In the genomic region with DNA sequence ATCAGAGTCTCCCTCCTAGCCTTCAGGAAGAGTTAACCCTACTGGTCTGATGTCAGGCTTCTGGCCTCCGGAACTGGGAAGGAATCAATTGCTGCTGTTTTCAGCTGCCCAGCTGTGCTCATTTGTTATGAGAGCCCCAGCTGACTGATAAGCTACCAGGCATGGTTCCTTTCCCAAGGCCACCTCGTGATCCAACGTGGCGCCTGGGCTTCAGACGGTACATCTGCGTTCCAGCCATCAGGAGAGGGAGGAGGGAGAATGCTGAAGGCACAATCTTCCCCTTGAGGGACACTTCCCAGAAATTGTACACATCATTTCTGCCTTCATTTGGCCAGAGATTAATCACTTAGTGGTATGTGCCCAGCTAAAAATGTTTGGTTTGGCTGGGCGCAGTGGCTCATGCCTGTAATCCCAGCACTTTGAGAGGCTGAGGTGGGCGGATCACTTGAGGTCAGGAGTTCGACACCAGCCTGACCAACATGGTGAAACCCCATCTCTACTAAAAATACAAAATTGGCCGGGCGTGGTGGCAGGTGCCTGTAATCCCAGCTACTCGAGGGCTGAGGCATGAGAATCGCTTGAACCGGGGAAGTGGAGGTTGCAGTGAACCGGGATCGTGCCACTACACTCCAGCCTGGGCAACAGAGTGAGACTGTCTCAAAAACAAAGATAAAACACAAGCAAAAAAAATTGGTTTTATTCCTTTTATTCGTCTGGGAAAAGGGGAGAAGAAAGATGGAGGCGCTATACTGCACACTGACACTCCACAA, we compare ENCODE assay signal across 1 cellular context.
TF ChIP-seq lines count a peak whose summit lies in the region.

No MANE protein-coding gene starts in this region.

TF ChIP-seq in HepG2, 621 proteins besides CTCF, POLR2A, EP300 and RAD21 (continued from another document and continues in another):
- TF ChIP-seq ZNF567 (CRISPR knock-in tag; IDR thresholded peaks at IDR 0.05; ENCODE audit: borderline replicate concordance) (no peak), CREM (IDR thresholded peaks at IDR 0.05) (no peak), CREM (CRISPR knock-in tag; IDR thresholded peaks at IDR 0.05) (no peak), ZSCAN20 (CRISPR knock-in tag; IDR thresholded peaks at IDR 0.05; ENCODE audit: borderline replicate concordance) (no peak), KDM3A (CRISPR knock-in tag; IDR thresholded peaks at IDR 0.05; ENCODE audit: low read depth) (no peak), CENPT (CRISPR knock-in tag; IDR thresholded peaks at IDR 0.05; ENCODE audit: low read depth) (no peak), ZMYM4 (CRISPR knock-in tag; IDR thresholded peaks at IDR 0.05) (peak; percentile 68; the same call in 1 of the 2 replicates), RORA (CRISPR knock-in tag; IDR thresholded peaks at IDR 0.05) (no peak), SUZ12 (IDR thresholded peaks at IDR 0.05; ENCODE audit: low read depth, low read length) (no peak), ZSCAN12 (CRISPR knock-in tag; IDR thresholded peaks at IDR 0.05) (no peak), MED13 (CRISPR knock-in tag; IDR thresholded peaks at IDR 0.05) (no peak), ZNF543 (CRISPR knock-in tag; IDR thresholded peaks at IDR 0.05) (no peak), CEBPG (CRISPR knock-in tag; IDR thresholded peaks at IDR 0.05) (peak; percentile 24; the same call in 1 of the 2 replicates), TBX2 (CRISPR knock-in tag; IDR thresholded peaks at IDR 0.05; ENCODE audit: borderline replicate concordance) (peak; percentile 47; the same call in 1 of the 2 replicates), KAT8 (CRISPR knock-in tag; IDR thresholded peaks at IDR 0.05) (peak; percentile 66; the same call in 1 of the 2 replicates), SALL1 (CRISPR knock-in tag; IDR thresholded peaks at IDR 0.05) (peak; percentile 95), MTF2 (CRISPR knock-in tag; IDR thresholded peaks at IDR 0.05; ENCODE audit: borderline replicate concordance) (no peak), TRIM24 (CRISPR knock-in tag; IDR thresholded peaks at IDR 0.05) (no peak), SMAD1 (CRISPR knock-in tag; IDR thresholded peaks at IDR 0.05; ENCODE audit: borderline replicate concordance, low read depth) (no peak), ZNF446 (CRISPR knock-in tag; IDR thresholded peaks at IDR 0.05) (no peak), ZNF552 (CRISPR knock-in tag; IDR thresholded peaks at IDR 0.05; ENCODE audit: borderline replicate concordance) (no peak), ZKSCAN1 (IDR thresholded peaks at IDR 0.05; ENCODE audit: low read length) (no peak), ZBTB38 (CRISPR knock-in tag; IDR thresholded peaks at IDR 0.05) (peak; percentile 81), ZNF264 (CRISPR knock-in tag; IDR thresholded peaks at IDR 0.05) (peak; percentile 68), NFRKB (IDR thresholded peaks at IDR 0.05) (no peak), HDAC2 (CRISPR knock-in tag; IDR thresholded peaks at IDR 0.05) (peak; percentile 86)
- TF ChIP-seq, protein P1, sequence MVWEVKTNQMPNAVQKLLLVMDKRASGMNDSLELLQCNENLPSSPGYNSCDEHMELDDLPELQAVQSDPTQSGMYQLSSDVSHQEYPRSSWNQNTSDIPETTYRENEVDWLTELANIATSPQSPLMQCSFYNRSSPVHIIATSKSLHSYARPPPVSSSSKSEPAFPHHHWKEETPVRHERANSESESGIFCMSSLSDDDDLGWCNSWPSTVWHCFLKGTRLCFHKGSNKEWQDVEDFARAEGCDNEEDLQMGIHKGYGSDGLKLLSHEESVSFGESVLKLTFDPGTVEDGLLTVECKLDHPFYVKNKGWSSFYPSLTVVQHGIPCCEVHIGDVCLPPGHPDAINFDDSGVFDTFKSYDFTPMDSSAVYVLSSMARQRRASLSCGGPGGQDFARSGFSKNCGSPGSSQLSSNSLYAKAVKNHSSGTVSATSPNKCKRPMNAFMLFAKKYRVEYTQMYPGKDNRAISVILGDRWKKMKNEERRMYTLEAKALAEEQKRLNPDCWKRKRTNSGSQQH (CRISPR knock-in tag; IDR thresholded peaks at IDR 0.05; ENCODE audit: low read depth), result no peak
- TF ChIP-seq, protein P2, sequence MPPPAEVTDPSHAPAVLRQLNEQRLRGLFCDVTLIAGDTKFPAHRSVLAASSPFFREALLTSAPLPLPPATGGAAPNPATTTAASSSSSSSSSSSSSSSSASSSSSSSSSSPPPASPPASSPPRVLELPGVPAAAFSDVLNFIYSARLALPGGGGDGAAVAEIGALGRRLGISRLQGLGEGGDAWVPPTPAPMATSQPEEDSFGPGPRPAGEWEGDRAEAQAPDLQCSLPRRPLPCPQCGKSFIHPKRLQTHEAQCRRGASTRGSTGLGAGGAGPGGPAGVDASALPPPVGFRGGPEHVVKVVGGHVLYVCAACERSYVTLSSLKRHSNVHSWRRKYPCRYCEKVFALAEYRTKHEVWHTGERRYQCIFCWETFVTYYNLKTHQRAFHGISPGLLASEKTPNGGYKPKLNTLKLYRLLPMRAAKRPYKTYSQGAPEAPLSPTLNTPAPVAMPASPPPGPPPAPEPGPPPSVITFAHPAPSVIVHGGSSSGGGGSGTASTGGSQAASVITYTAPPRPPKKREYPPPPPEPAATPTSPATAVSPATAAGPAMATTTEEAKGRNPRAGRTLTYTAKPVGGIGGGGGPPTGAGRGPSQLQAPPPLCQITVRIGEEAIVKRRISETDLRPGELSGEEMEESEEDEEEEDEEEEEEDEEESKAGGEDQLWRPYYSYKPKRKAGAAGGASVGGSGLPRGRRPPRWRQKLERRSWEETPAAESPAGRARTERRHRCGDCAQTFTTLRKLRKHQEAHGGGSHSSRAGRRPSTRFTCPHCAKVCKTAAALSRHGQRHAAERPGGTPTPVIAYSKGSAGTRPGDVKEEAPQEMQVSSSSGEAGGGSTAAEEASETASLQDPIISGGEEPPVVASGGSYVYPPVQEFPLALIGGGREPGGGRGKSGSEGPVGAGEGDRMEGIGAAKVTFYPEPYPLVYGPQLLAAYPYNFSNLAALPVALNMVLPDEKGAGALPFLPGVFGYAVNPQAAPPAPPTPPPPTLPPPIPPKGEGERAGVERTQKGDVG (CRISPR knock-in tag; IDR thresholded peaks at IDR 0.05; ENCODE audit: borderline replicate concordance), result no peak; the same call in 1 of the 2 replicates
- TF ChIP-seq, protein P3, sequence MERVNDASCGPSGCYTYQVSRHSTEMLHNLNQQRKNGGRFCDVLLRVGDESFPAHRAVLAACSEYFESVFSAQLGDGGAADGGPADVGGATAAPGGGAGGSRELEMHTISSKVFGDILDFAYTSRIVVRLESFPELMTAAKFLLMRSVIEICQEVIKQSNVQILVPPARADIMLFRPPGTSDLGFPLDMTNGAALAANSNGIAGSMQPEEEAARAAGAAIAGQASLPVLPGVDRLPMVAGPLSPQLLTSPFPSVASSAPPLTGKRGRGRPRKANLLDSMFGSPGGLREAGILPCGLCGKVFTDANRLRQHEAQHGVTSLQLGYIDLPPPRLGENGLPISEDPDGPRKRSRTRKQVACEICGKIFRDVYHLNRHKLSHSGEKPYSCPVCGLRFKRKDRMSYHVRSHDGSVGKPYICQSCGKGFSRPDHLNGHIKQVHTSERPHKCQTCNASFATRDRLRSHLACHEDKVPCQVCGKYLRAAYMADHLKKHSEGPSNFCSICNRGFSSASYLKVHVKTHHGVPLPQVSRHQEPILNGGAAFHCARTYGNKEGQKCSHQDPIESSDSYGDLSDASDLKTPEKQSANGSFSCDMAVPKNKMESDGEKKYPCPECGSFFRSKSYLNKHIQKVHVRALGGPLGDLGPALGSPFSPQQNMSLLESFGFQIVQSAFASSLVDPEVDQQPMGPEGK (CRISPR knock-in tag; IDR thresholded peaks at IDR 0.05), result 0 out of 2 replicates have a peak, but pooled peaks have one; percentile 13
- TF ChIP-seq, protein P4, sequence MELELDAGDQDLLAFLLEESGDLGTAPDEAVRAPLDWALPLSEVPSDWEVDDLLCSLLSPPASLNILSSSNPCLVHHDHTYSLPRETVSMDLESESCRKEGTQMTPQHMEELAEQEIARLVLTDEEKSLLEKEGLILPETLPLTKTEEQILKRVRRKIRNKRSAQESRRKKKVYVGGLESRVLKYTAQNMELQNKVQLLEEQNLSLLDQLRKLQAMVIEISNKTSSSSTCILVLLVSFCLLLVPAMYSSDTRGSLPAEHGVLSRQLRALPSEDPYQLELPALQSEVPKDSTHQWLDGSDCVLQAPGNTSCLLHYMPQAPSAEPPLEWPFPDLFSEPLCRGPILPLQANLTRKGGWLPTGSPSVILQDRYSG (CRISPR knock-in tag; IDR thresholded peaks at IDR 0.05), result no peak
- TF ChIP-seq, protein P5, sequence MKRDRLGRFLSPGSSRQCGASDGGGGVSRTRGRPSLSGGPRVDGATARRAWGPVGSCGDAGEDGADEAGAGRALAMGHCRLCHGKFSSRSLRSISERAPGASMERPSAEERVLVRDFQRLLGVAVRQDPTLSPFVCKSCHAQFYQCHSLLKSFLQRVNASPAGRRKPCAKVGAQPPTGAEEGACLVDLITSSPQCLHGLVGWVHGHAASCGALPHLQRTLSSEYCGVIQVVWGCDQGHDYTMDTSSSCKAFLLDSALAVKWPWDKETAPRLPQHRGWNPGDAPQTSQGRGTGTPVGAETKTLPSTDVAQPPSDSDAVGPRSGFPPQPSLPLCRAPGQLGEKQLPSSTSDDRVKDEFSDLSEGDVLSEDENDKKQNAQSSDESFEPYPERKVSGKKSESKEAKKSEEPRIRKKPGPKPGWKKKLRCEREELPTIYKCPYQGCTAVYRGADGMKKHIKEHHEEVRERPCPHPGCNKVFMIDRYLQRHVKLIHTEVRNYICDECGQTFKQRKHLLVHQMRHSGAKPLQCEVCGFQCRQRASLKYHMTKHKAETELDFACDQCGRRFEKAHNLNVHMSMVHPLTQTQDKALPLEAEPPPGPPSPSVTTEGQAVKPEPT (CRISPR knock-in tag; IDR thresholded peaks at IDR 0.05; ENCODE audit: low read depth), result no peak
- TF ChIP-seq, protein P6, sequence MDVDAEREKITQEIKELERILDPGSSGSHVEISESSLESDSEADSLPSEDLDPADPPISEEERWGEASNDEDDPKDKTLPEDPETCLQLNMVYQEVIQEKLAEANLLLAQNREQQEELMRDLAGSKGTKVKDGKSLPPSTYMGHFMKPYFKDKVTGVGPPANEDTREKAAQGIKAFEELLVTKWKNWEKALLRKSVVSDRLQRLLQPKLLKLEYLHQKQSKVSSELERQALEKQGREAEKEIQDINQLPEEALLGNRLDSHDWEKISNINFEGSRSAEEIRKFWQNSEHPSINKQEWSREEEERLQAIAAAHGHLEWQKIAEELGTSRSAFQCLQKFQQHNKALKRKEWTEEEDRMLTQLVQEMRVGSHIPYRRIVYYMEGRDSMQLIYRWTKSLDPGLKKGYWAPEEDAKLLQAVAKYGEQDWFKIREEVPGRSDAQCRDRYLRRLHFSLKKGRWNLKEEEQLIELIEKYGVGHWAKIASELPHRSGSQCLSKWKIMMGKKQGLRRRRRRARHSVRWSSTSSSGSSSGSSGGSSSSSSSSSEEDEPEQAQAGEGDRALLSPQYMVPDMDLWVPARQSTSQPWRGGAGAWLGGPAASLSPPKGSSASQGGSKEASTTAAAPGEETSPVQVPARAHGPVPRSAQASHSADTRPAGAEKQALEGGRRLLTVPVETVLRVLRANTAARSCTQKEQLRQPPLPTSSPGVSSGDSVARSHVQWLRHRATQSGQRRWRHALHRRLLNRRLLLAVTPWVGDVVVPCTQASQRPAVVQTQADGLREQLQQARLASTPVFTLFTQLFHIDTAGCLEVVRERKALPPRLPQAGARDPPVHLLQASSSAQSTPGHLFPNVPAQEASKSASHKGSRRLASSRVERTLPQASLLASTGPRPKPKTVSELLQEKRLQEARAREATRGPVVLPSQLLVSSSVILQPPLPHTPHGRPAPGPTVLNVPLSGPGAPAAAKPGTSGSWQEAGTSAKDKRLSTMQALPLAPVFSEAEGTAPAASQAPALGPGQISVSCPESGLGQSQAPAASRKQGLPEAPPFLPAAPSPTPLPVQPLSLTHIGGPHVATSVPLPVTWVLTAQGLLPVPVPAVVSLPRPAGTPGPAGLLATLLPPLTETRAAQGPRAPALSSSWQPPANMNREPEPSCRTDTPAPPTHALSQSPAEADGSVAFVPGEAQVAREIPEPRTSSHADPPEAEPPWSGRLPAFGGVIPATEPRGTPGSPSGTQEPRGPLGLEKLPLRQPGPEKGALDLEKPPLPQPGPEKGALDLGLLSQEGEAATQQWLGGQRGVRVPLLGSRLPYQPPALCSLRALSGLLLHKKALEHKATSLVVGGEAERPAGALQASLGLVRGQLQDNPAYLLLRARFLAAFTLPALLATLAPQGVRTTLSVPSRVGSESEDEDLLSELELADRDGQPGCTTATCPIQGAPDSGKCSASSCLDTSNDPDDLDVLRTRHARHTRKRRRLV (CRISPR knock-in tag; IDR thresholded peaks at IDR 0.05), result no peak
- TF ChIP-seq, protein P7, sequence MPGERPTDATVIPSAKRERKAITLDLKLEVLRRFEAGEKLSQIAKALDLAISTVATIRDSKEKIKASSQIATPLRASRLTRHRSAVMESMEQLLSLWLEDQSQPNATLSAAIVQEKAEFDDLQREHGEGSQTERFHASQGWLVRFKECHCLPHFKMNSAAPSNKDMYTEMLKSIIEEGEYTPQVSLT (CRISPR knock-in tag; IDR thresholded peaks at IDR 0.05; ENCODE audit: borderline replicate concordance, low read depth), result no peak
- TF ChIP-seq, protein P8, sequence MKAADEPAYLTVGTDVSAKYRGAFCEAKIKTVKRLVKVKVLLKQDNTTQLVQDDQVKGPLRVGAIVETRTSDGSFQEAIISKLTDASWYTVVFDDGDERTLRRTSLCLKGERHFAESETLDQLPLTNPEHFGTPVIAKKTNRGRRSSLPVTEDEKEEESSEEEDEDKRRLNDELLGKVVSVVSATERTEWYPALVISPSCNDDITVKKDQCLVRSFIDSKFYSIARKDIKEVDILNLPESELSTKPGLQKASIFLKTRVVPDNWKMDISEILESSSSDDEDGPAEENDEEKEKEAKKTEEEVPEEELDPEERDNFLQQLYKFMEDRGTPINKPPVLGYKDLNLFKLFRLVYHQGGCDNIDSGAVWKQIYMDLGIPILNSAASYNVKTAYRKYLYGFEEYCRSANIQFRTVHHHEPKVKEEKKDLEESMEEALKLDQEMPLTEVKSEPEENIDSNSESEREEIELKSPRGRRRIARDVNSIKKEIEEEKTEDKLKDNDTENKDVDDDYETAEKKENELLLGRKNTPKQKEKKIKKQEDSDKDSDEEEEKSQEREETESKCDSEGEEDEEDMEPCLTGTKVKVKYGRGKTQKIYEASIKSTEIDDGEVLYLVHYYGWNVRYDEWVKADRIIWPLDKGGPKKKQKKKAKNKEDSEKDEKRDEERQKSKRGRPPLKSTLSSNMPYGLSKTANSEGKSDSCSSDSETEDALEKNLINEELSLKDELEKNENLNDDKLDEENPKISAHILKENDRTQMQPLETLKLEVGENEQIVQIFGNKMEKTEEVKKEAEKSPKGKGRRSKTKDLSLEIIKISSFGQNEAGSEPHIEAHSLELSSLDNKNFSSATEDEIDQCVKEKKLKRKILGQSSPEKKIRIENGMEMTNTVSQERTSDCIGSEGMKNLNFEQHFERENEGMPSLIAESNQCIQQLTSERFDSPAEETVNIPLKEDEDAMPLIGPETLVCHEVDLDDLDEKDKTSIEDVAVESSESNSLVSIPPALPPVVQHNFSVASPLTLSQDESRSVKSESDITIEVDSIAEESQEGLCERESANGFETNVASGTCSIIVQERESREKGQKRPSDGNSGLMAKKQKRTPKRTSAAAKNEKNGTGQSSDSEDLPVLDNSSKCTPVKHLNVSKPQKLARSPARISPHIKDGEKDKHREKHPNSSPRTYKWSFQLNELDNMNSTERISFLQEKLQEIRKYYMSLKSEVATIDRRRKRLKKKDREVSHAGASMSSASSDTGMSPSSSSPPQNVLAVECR (CRISPR knock-in tag; IDR thresholded peaks at IDR 0.05; ENCODE audit: borderline replicate concordance), result peak; percentile 75; the same call in 1 of the 2 replicates
- TF ChIP-seq, protein P9, sequence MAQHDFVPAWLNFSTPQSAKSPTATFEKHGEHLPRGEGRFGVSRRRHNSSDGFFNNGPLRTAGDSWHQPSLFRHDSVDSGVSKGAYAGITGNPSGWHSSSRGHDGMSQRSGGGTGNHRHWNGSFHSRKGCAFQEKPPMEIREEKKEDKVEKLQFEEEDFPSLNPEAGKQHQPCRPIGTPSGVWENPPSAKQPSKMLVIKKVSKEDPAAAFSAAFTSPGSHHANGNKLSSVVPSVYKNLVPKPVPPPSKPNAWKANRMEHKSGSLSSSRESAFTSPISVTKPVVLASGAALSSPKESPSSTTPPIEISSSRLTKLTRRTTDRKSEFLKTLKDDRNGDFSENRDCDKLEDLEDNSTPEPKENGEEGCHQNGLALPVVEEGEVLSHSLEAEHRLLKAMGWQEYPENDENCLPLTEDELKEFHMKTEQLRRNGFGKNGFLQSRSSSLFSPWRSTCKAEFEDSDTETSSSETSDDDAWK (CRISPR knock-in tag; IDR thresholded peaks at IDR 0.05), result no peak
